Comparison of ENCODE assay signal across 19 cellular contexts in genomic region chr9:125694478-125694877, GRCh38. TPM values are rescaled to one million over a fixed set of nuclear protein-coding genes. Genes with fewer than 3 reads are reported as not detected.
A peak's percentile ranks its signal among the peaks of the same experiment; 100 is the strongest.
DNase-seq lines count a peak whose midpoint lies in the region; ATAC-seq and TF ChIP-seq lines count a peak whose summit lies in the region.
"Had no signal": no experiment of that assay in that cellular context is flagged by ENCODE, and none has a peak within 500 bp of the region (broad histone marks: within the 10 kb centered on the region; RNA-seq: fewer than 3 reads in every experiment).

No MANE protein-coding gene starts in this region.

- H3K9ac ChIP-seq in skeletal muscle satellite cell (ENCODE audit: low read depth, low read length): peak overlapping the region; percentile 38

- TF ChIP-seq CTCF in cardiac muscle cell (IDR thresholded peaks at IDR 0.05; ENCODE audit: low read depth, low read length) (no peak), brain microvascular endothelial cell (IDR thresholded peaks at IDR 0.05; ENCODE audit: low read depth, low read length, missing control alignments) (no peak)

- H3K4me3 ChIP-seq in cardiac muscle cell (no peak overlapping the region), brain microvascular endothelial cell (ENCODE audit: low read depth, low read length) (no peak overlapping the region), skeletal muscle satellite cell (ENCODE audit: low read length) (no peak overlapping the region), MG63 (no peak overlapping the region)
- H3K4me3 ChIP-seq: lower lobe of right lung had no signal

- H3K9me3 ChIP-seq in cardiac muscle cell (ENCODE audit: low read depth): no peaks in the 10 kb centered on the region
- H3K9me3 ChIP-seq in skeletal muscle satellite cell (replicated peaks; ENCODE audit: low read length): no peaks in the 10 kb centered on the region
- H3K9me3 ChIP-seq in MG63: no peaks in the 10 kb centered on the region
- H3K9me3 ChIP-seq: lower lobe of right lung had no signal

- peak overlapping the region; percentile 36 for H3K4me2 ChIP-seq in skeletal muscle satellite cell (ENCODE audit: low read length)

- DNase-seq in cardiac muscle cell (ENCODE audit: low read depth in 1 of 2, low spot score in 1 of 2): peak; percentile 69 to 70
- no peak for DNase-seq in left ventricle myocardium superior
- DNase-seq in brain microvascular endothelial cell: peak; percentile 40
- DNase-seq in left kidney (ENCODE audit: low read depth, low spot score): peak; percentile 58
- DNase-seq in MG63: no peak
- no peak for DNase-seq in cardiac septum (ENCODE audit: low spot score)
- DNase-seq: activated CD4-positive, alpha-beta T cell treated with anti-CD3 and anti-CD28 coated beads for 1 hour; Calu3; central memory CD4-positive, alpha-beta T cell; head of caudate nucleus; immature natural killer cell; lower lobe of right lung; naive B cell; T1000 had no signal

- H3K27me3 ChIP-seq in cardiac muscle cell (no peaks in the 10 kb centered on the region), brain microvascular endothelial cell (replicated peaks) (no peaks in the 10 kb centered on the region), skeletal muscle satellite cell (ENCODE audit: control insufficient read depth, insufficient read depth, low read length) (no peaks in the 10 kb centered on the region), MG63 (no peaks in the 10 kb centered on the region)

- no peak for ATAC-seq in left ventricle myocardium superior
- ATAC-seq in HG02610 (IDR thresholded peaks at IDR 0.05; ENCODE audit: unreplicated experiment): no peak
- ATAC-seq: lower lobe of right lung, Panc1, SK-N-SH treated with all-trans-retinoic acid at 6 μM for 48 hours had no signal

- H3K27ac ChIP-seq in cardiac muscle cell (peak overlapping the region; percentile 88), brain microvascular endothelial cell (peak overlapping the region; percentile 63)
- H3K27ac ChIP-seq: 22Rv1, lower lobe of right lung had no signal

- H3K4me1 ChIP-seq in cardiac muscle cell (ENCODE audit: low read depth): peaks cover 16% of the 10 kb centered on the region
- H3K4me1 ChIP-seq in skeletal muscle satellite cell (ENCODE audit: control insufficient read depth, insufficient read depth, low read length): peaks cover 21% of the 10 kb centered on the region
- H3K4me1 ChIP-seq: lower lobe of right lung had no signal

- intact Hi-C loops in left ventricle myocardium superior (cut with micrococcal nuclease) (no loop called here), cardiac septum (cut with DNase I) (no loop called here)

- in situ Hi-C loops in brain microvascular endothelial cell (cut with HindIII; ENCODE audit: low pct_ligation_motif_present, low sequenced_read_pairs): no loop called here

- H3K36me3 ChIP-seq in cardiac muscle cell (no peaks in the 10 kb centered on the region), brain microvascular endothelial cell (replicated peaks) (no peaks in the 10 kb centered on the region), skeletal muscle satellite cell (ENCODE audit: insufficient read depth, low read length) (no peaks in the 10 kb centered on the region), MG63 (peaks cover 3% of the 10 kb centered on the region)
- H3K36me3 ChIP-seq: lower lobe of right lung had no signal

RNA-seq across cellular contexts. Expression of gene MAPKAP1, which starts 12.5 kb away (rescaled TPM):
- total RNA-seq in cardiac muscle cell: 85.6 and 103 TPM in 2 replicates
- polyA plus RNA-seq in cardiac muscle cell: 66.7 TPM in 2 replicates
- 146 TPM for total RNA-seq in left ventricle myocardium superior
- 87.4 and 87.7 TPM in 2 replicates for total RNA-seq in skeletal muscle satellite cell (2012; rRNA removed)
- 82.7 and 91.7 TPM in 2 replicates for total RNA-seq in MG63 (2014; rRNA removed; shearing (Covaris generic); ENCODE audit: low replicate concordance)
- total RNA-seq in cardiac septum: 96.2 TPM

RNA-seq across cellular contexts. Expression of gene PBX3, which starts 52.7 kb away (rescaled TPM):
- total RNA-seq in cardiac muscle cell (134 and 293 TPM in 2 replicates), left ventricle myocardium superior (50.4 TPM), cardiac septum (56.2 TPM)
- polyA plus RNA-seq in cardiac muscle cell: 133 and 159 TPM in 2 replicates
- total RNA-seq in skeletal muscle satellite cell (2012; rRNA removed): 17.0 and 17.7 TPM in 2 replicates
- total RNA-seq in MG63 (2014; rRNA removed; shearing (Covaris generic); ENCODE audit: low replicate concordance): 12.4 and 18.7 TPM in 2 replicates

Comparison
In these comparisons a context has a peak if more than half of its experiments do, and no peak if none do; other contexts are left out.
1. DNase-seq: peak in cardiac muscle cell (2 of 2), brain microvascular endothelial cell (single experiment) and left kidney (single experiment); none in left ventricle myocardium superior (single experiment), MG63 (single experiment) and cardiac septum (single experiment).